In genomic region chr11:66850588-66851250, GRCh38 we compare ENCODE assay signal across 1 cellular context.
TF ChIP-seq lines count a peak whose summit lies in the region.

No MANE protein-coding gene starts in this region.

TF ChIP-seq in K562, 482 proteins besides CTCF, POLR2A, EP300 and RAD21:
- no peak for TF ChIP-seq ZNF830 (CRISPR knock-in tag; IDR thresholded peaks at IDR 0.05)
- TF ChIP-seq POLR2G (IDR thresholded peaks at IDR 0.05; ENCODE audit: low read depth, low read length) = peak; percentile 43; the same call in 1 of the 2 replicates
